In genomic region chr5:27818888-27819287, GRCh38 we compare ENCODE assay signal across 19 cellular contexts.
"Had no signal": no experiment of that assay in that cellular context is flagged by ENCODE, and none has a peak within 500 bp of the region (broad histone marks: within the 10 kb centered on the region; RNA-seq: fewer than 3 reads in every experiment).

No MANE protein-coding gene starts in this region.

- DNase-seq: activated CD4-positive, alpha-beta memory T cell treated with anti-CD3 and anti-CD28 coated beads for 36 hours; activated CD4-positive, alpha-beta T cell treated with anti-CD3 and anti-CD28 coated beads for 36 hours; activated naive CD4-positive, alpha-beta T cell; activated naive CD8-positive, alpha-beta T cell treated with anti-CD3 and anti-CD28 coated beads for 36 hours; activated T-cell treated with anti-CD3 and anti-CD28 coated beads, Interleukin-2, amount 50 U/mL, for 1 hour; amniotic stem cell; dorsolateral prefrontal cortex; kidney; midbrain; occipital lobe; posterior cingulate gyrus; retina; stimulated activated naive B cell treated with anti-CD40 and anti-IgM and Interleukin-4, amounts not matched to agents 10 μg/mL and 1 μg/mL and 100 μg/mL, for 72 hours; upper lobe of right lung had no signal

- H3K9me3 ChIP-seq: upper lobe of right lung had no signal

- H3K4me3 ChIP-seq: cardiac muscle cell, dorsolateral prefrontal cortex, lung, upper lobe of right lung had no signal

- H3K4me1 ChIP-seq: upper lobe of right lung had no signal

- H3K36me3 ChIP-seq: cardiac muscle cell, upper lobe of right lung had no signal

- H3K27ac ChIP-seq: cardiac muscle cell, epithelial cell of prostate, upper lobe of right lung had no signal

- ATAC-seq: activated CD4-positive, alpha-beta T cell treated with anti-CD3 and anti-CD28 coated beads for 36 hours; activated T-helper 17 cell treated with anti-CD3 and anti-CD28 coated beads, Interleukin-2, amount 50 U/mL, for 72 hours; left lobe of liver; stimulated activated naive B cell treated with anti-CD40 and anti-IgM and Interleukin-4, amounts not matched to agents 10 μg/mL and 1 μg/mL and 100 μg/mL, for 72 hours; upper lobe of right lung had no signal

- H3K27me3 ChIP-seq: cardiac muscle cell, dorsolateral prefrontal cortex, upper lobe of right lung had no signal
